1 cellular context compared by ENCODE assay signal in the genomic region with DNA sequence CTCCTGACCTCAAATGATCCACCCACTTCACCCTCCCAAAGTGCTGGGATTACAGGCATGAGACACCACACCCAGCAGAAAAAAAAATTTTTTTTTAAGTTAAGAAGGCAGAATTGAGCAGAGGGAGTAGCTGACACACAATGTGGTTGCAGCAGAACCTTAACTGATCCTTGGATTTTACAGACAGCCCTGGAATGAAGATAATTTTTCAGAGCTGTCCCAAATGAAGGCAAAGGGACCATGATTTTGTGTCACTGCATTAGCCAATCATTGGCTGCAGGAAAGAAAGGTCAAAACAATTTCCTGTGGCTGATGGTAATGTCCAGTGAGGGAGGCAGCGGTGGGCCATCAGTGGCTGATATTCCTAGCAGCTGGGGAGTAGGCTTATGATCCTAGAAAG.
TF ChIP-seq lines count a peak whose summit lies in the region.

No MANE protein-coding gene starts in this region.

TF ChIP-seq in K562, 482 proteins besides CTCF, POLR2A, EP300 and RAD21:
- TF ChIP-seq, protein P1, sequence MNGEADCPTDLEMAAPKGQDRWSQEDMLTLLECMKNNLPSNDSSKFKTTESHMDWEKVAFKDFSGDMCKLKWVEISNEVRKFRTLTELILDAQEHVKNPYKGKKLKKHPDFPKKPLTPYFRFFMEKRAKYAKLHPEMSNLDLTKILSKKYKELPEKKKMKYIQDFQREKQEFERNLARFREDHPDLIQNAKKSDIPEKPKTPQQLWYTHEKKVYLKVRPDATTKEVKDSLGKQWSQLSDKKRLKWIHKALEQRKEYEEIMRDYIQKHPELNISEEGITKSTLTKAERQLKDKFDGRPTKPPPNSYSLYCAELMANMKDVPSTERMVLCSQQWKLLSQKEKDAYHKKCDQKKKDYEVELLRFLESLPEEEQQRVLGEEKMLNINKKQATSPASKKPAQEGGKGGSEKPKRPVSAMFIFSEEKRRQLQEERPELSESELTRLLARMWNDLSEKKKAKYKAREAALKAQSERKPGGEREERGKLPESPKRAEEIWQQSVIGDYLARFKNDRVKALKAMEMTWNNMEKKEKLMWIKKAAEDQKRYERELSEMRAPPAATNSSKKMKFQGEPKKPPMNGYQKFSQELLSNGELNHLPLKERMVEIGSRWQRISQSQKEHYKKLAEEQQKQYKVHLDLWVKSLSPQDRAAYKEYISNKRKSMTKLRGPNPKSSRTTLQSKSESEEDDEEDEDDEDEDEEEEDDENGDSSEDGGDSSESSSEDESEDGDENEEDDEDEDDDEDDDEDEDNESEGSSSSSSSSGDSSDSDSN (IDR thresholded peaks at IDR 0.05; ENCODE audit: borderline replicate concordance in 1 of 2, low read depth in 2 of 2, low read length in 2 of 2): no peak
- TF ChIP-seq EZH2 (IDR thresholded peaks at IDR 0.05; ENCODE audit: borderline replicate concordance, low read depth, low read length): no peak
- TF ChIP-seq RUNX1 (IDR thresholded peaks at IDR 0.05; ENCODE audit: low read depth): no peak
- no peak for TF ChIP-seq ZFP30 (CRISPR knock-in tag; IDR thresholded peaks at IDR 0.05; ENCODE audit: borderline replicate concordance)
- TF ChIP-seq ZNF77 (CRISPR knock-in tag; IDR thresholded peaks at IDR 0.05): no peak
- TF ChIP-seq FOS (IDR thresholded peaks at IDR 0.05; ENCODE audit: extremely low read depth, insufficient read length): no peak
- TF ChIP-seq ZNF12 (CRISPR knock-in tag; IDR thresholded peaks at IDR 0.05): peak; percentile 91
